ENCODE assay signal across 17 cellular contexts in genomic region chr11:14073821-14074529, GRCh38.
DNase-seq lines count a peak whose midpoint lies in the region; ATAC-seq and TF ChIP-seq lines count a peak whose summit lies in the region.
"Had no signal": no experiment of that assay in that cellular context is flagged by ENCODE, and none has a peak within 500 bp of the region (broad histone marks: within the 10 kb centered on the region; RNA-seq: fewer than 3 reads in every experiment).

No MANE protein-coding gene starts in this region.

- H3K4me3 ChIP-seq in breast epithelium (no peak overlapping the region), gastroesophageal sphincter (no peak overlapping the region), smooth muscle cell (no peak overlapping the region)
- H3K4me3 ChIP-seq: cardiac muscle cell, SJSA1 had no signal

- no peak overlapping the region for H3K9ac ChIP-seq in smooth muscle cell (ENCODE audit: low read depth)

- BruUV-seq in MCF 10A (replicated peaks; lab: Mats Ljungman, UMichigan) = no TSS peak

- no peaks in the 10 kb centered on the region for H3K27me3 ChIP-seq in breast epithelium
- no peaks in the 10 kb centered on the region for H3K27me3 ChIP-seq in gastroesophageal sphincter
- no peaks in the 10 kb centered on the region for H3K27me3 ChIP-seq in smooth muscle cell (ENCODE audit: low read depth)
- H3K27me3 ChIP-seq: cardiac muscle cell, SJSA1 had no signal

- 84% methylated on average over 2 of the region's 2 CpGs; no CpG with 5 or more reads in 1 of the 2 donors for WGBS in gastroesophageal sphincter (ENCODE audit: low coverage in 1 of 2), 2 donors
- WGBS in smooth muscle cell (ENCODE audit: low lambda C conversion rate) = 88% methylated on average over 2 of the region's 2 CpGs

- H3K27ac Mint-ChIP-seq in MCF 10A (ENCODE audit: low read depth, unreplicated experiment) (no peak overlapping the region), T-helper 17 cell (peak overlapping the region; percentile 91), progenitor cell of endocrine pancreas (no peak overlapping the region)
- H3K27ac Mint-ChIP-seq: memory B cell; stimulated activated effector memory CD8-positive, alpha-beta T cell treated with anti-CD3 and anti-CD28 coated beads, Interleukin-12 subunit alpha, Interleukin-12 subunit beta, amount 100 ng/mL, for 72 hours had no signal

- H3K9me3 Mint-ChIP-seq in MCF 10A (ENCODE audit: unreplicated experiment) (no peaks in the 10 kb centered on the region), progenitor cell of endocrine pancreas (ENCODE audit: low read depth) (peaks cover 3% of the 10 kb centered on the region)
- H3K9me3 Mint-ChIP-seq: memory B cell; stimulated activated effector memory CD8-positive, alpha-beta T cell treated with anti-CD3 and anti-CD28 coated beads, Interleukin-12 subunit alpha, Interleukin-12 subunit beta, amount 100 ng/mL, for 72 hours had no signal

- H3K4me1 Mint-ChIP-seq in MCF 10A (ENCODE audit: insufficient read depth, unreplicated experiment) = no peaks in the 10 kb centered on the region
- H3K4me1 Mint-ChIP-seq in T-helper 17 cell = peaks cover 33% of the 10 kb centered on the region
- no peaks in the 10 kb centered on the region for H3K4me1 Mint-ChIP-seq in progenitor cell of endocrine pancreas (ENCODE audit: low read depth)
- H3K4me1 Mint-ChIP-seq: memory B cell had no signal

- no peak for TF ChIP-seq CTCF in MCF 10A (IDR thresholded peaks at IDR 0.05; ENCODE audit: unreplicated experiment)
- TF ChIP-seq CTCF in breast epithelium (IDR thresholded peaks at IDR 0.05) = no peak
- TF ChIP-seq CTCF in gastroesophageal sphincter (IDR thresholded peaks at IDR 0.05) = no peak
- no peak for TF ChIP-seq CTCF in smooth muscle cell (IDR thresholded peaks at IDR 0.05; ENCODE audit: borderline replicate concordance, insufficient read depth, poor library complexity, severe bottlenecking)
- TF ChIP-seq CTCF in progenitor cell of endocrine pancreas (IDR thresholded peaks at IDR 0.05; ENCODE audit: unreplicated experiment) = no peak

- no peak for TF ChIP-seq EP300 in gastroesophageal sphincter (IDR thresholded peaks at IDR 0.05)

- H3F3A ChIP-seq in smooth muscle cell (ENCODE audit: low read depth) = peaks cover 8% of the 10 kb centered on the region

- intact Hi-C loops in MCF 10A (cut with micrococcal nuclease) = no loop called here
- intact Hi-C loops in breast epithelium (cut with DNase I; ENCODE audit: low total_unique reads) = no loop called here

- H3K4me1 ChIP-seq in breast epithelium = no peaks in the 10 kb centered on the region
- H3K4me1 ChIP-seq in gastroesophageal sphincter = no peaks in the 10 kb centered on the region
- H3K4me1 ChIP-seq in smooth muscle cell (ENCODE audit: low read depth) = peaks cover 30% of the 10 kb centered on the region

- H3K27ac ChIP-seq in breast epithelium = peak overlapping the region in 1 of 2 donors; percentile 16
- no peak overlapping the region for H3K27ac ChIP-seq in gastroesophageal sphincter
- H3K27ac ChIP-seq in smooth muscle cell (ENCODE audit: low read depth) = no peak overlapping the region
- H3K27ac ChIP-seq: cardiac muscle cell, SJSA1 had no signal

- DNase-seq in MCF 10A (ENCODE audit: unreplicated experiment) (peak; percentile 27), breast epithelium (ENCODE audit: low spot score in 2 of 2) (no peak), T-helper 17 cell (no peak), smooth muscle cell (lab: John Stamatoyannopoulos, UW; ENCODE audit: unreplicated experiment) (no peak), NCI-H1436 treated with DMSO at 0.1 percent for 48 hours (lab: John Stamatoyannopoulos, UW) (no peak), progenitor cell of endocrine pancreas (ENCODE audit: low spot score, unreplicated experiment) (no peak)
- no peak for DNase-seq in activated effector memory CD4-positive, alpha-beta T cell treated with Interleukin-2 at 50 U/mL for 16 hours
- DNase-seq: activated T-cell treated with anti-CD3 and anti-CD28 coated beads, Interleukin-2, amount 50 U/mL, for 1 hour; DMS79; hypothalamus; NK-92 treated with Interleukin-12 subunit alpha and Interleukin-12 subunit beta, amount 100 ng/mL, for 24 hours; stimulated activated CD4-positive, alpha-beta T cell treated with anti-CD3 and anti-CD28 coated beads, Interleukin-4, amount 100 ng/mL, for 1 hour had no signal

- H2AFZ ChIP-seq in smooth muscle cell (ENCODE audit: low read depth) = no peak overlapping the region

- no peaks in the 10 kb centered on the region for H3K36me3 Mint-ChIP-seq in MCF 10A (ENCODE audit: insufficient read depth, unreplicated experiment)
- peaks cover 2% of the 10 kb centered on the region for H3K36me3 Mint-ChIP-seq in T-helper 17 cell (ENCODE audit: low read depth)
- H3K36me3 Mint-ChIP-seq in progenitor cell of endocrine pancreas (ENCODE audit: insufficient read depth) = no peaks in the 10 kb centered on the region
- H3K36me3 Mint-ChIP-seq: memory B cell; stimulated activated effector memory CD8-positive, alpha-beta T cell treated with anti-CD3 and anti-CD28 coated beads, Interleukin-12 subunit alpha, Interleukin-12 subunit beta, amount 100 ng/mL, for 72 hours had no signal

- no peaks in the 10 kb centered on the region for H3K79me2 ChIP-seq in smooth muscle cell (ENCODE audit: low read depth)

- no peaks in the 10 kb centered on the region for H4K20me1 ChIP-seq in smooth muscle cell (ENCODE audit: low read depth)

- H3K9me3 ChIP-seq in breast epithelium (no peaks in the 10 kb centered on the region), T-helper 17 cell (ENCODE audit: control insufficient read depth, low read length, poor library complexity, severe bottlenecking) (no peaks in the 10 kb centered on the region), gastroesophageal sphincter (no peaks in the 10 kb centered on the region), smooth muscle cell (replicated peaks; ENCODE audit: low read depth) (no peaks in the 10 kb centered on the region)
- H3K9me3 ChIP-seq: SJSA1 had no signal

- no peaks in the 10 kb centered on the region for H3K36me3 ChIP-seq in breast epithelium
- H3K36me3 ChIP-seq in gastroesophageal sphincter = no peaks in the 10 kb centered on the region
- no peaks in the 10 kb centered on the region for H3K36me3 ChIP-seq in smooth muscle cell (ENCODE audit: low read depth)
- H3K36me3 ChIP-seq: cardiac muscle cell, SJSA1 had no signal

- TF ChIP-seq POLR2A in breast epithelium (IDR thresholded peaks at IDR 0.05) = no peak
- TF ChIP-seq POLR2A in gastroesophageal sphincter (IDR thresholded peaks at IDR 0.05) = no peak

- CTCF ChIA-PET in MCF 10A (lab: Yijun Ruan, JAX) = interaction anchor here (0.6 kb wide), 1 partner anchor 90 kb away, joined by 3 read pairs; no protein-coding TSS in a partner anchor

- peak overlapping the region; percentile 13 for H3K4me2 ChIP-seq in smooth muscle cell

- H3K27me3 Mint-ChIP-seq in MCF 10A (ENCODE audit: insufficient read depth, unreplicated experiment) (peaks cover 24% of the 10 kb centered on the region), T-helper 17 cell (no peaks in the 10 kb centered on the region), progenitor cell of endocrine pancreas (peaks cover 3% of the 10 kb centered on the region)

- ATAC-seq in T-helper 17 cell (no peak), gastroesophageal sphincter (peak; percentile 91)

- POLR2A ChIA-PET in MCF 10A (lab: Yijun Ruan, JAX) = no interaction called here

- H3K4me3 Mint-ChIP-seq in MCF 10A (ENCODE audit: unreplicated experiment) (no peak overlapping the region), T-helper 17 cell (peak overlapping the region; percentile 7), progenitor cell of endocrine pancreas (ENCODE audit: low read depth) (no peak overlapping the region)
- H3K4me3 Mint-ChIP-seq: memory B cell had no signal
